Comparison of ENCODE assay signal across 1 cellular context in genomic region chr12:104370989-104371870, GRCh38.
TF ChIP-seq lines count a peak whose summit lies in the region.

No MANE protein-coding gene starts in this region.

TF ChIP-seq in A549, 52 proteins besides CTCF, POLR2A, EP300 and RAD21 (continued from another document):
- TF ChIP-seq REST (IDR thresholded peaks at IDR 0.05): no peak
- no peak for TF ChIP-seq TFCP2L1 (CRISPR knock-in tag; IDR thresholded peaks at IDR 0.05)
- no peak; the same call in 1 of the 2 replicates for TF ChIP-seq CHD4 (IDR thresholded peaks at IDR 0.05; ENCODE audit: borderline replicate concordance)
- TF ChIP-seq MAX (IDR thresholded peaks at IDR 0.05): peak; percentile 62; the same call in 1 of the 2 replicates
- peak; percentile 85 for TF ChIP-seq GATA3 (IDR thresholded peaks at IDR 0.05; ENCODE audit: borderline replicate concordance)
